ENCODE assay signal across 18 cellular contexts in the genomic region with DNA sequence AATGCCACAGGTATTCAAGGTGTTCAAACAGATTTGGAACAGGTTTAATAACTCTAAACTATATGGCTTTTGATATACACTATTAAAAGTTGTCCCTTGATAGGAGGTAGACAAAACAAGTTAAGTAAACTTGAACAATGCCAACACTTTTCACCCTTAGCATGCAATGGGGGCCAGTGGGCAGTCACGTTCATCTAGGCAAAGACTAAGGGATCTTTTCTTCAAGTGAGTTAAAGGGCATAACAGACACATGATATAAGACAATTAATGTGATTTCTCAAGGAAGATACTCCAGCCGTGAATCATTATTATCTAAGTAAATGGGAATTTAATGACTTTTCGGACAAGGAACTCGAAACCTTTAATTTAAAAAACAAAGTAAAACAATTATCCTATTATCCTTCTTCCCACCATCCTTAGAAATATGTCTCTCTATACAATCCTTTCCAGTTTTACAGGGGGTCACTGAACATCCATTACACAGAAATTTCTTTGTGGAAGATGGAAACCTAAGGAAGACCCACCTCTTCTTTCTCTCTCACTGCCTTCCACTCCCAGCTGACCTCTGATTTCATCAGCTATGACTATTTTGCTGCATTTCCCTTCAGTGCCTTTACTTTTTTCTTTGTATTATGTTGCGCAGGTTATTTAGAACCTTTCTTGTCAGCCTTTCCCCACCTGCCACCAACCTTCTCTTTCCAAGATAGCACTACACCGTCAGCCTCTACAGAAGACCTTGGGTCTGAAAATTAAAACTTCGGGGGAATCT. TPM values are rescaled to one million over a fixed set of nuclear protein-coding genes. Genes with fewer than 3 reads are reported as not detected.
DNase-seq lines count a peak whose midpoint lies in the region; ATAC-seq, FAIRE-seq and TF ChIP-seq lines count a peak whose summit lies in the region.
"Had no signal": no experiment of that assay in that cellular context is flagged by ENCODE, and none has a peak within 500 bp of the region (broad histone marks: within the 10 kb centered on the region; RNA-seq: fewer than 3 reads in every experiment).

No MANE protein-coding gene starts in this region.

- TF ChIP-seq CTCF in foreskin keratinocyte (conservative IDR thresholded peaks at IDR 0.05) = no peak
- no peak for TF ChIP-seq CTCF in osteocyte (IDR thresholded peaks at IDR 0.05)

- intact Hi-C loops in cardiac septum (cut with DNase I) = loop anchor here (5.0 to 10.0 kb wide), 4 partner anchors 88 to 358 kb away; partner anchors contain the start of gene IL1RAP

- ATAC-seq in foreskin keratinocyte = no peak
- no peak for ATAC-seq in activated naive CD4-positive, alpha-beta T cell treated with anti-CD3 and anti-CD28 coated beads, Interleukin-2, amount 50 U/mL, for 72 hours

- DNase-seq in RCC 7860 (ENCODE audit: low spot score) (peak; percentile 29), foreskin keratinocyte (no peak), osteocyte (ENCODE audit: extremely low spot score, unreplicated experiment) (no peak), NOMO-1 treated with dmso at 0.1 percent for 144 hours (lab: John Stamatoyannopoulos, UW; ENCODE audit: unreplicated experiment) (no peak), NCI-H1417 treated with DMSO at 0.1 percent for 48 hours (lab: John Stamatoyannopoulos, UW) (no peak), cardiac septum (ENCODE audit: low spot score) (no peak)
- DNase-seq in activated naive CD4-positive, alpha-beta T cell treated with anti-CD3 and anti-CD28 coated beads, Interleukin-2, amount 50 U/mL, for 72 hours (ENCODE audit: low spot score in 2 of 2) = no peak
- DNase-seq: activated CD4-positive, alpha-beta memory T cell treated with anti-CD3 and anti-CD28 coated beads, Interleukin-2, amount 10 ng/mL, durations not matched to agents 7 days and 5 days; activated naive CD4-positive, alpha-beta T cell treated with Interleukin-2 at 50 U/mL for 16 hours; cerebellar nuclear complex; GF-D8; HCEC 1CT; NCI-H1092; NCI-H510A; stimulated activated naive CD8-positive, alpha-beta T cell treated with anti-CD3 and anti-CD28 coated beads, Interleukin-15, amount 100 ng/mL, for 72 hours had no signal

- FAIRE-seq in RCC 7860 (lab: Jason Lieb, UNC) = no peak

- H3K4me1 Mint-ChIP-seq in osteocyte (ENCODE audit: unreplicated experiment) = peaks cover 58% of the 10 kb centered on the region

- no peaks in the 10 kb centered on the region for H3K27me3 ChIP-seq in foreskin keratinocyte

- no peaks in the 10 kb centered on the region for H3K9me3 Mint-ChIP-seq in osteocyte (ENCODE audit: unreplicated experiment)
- no peaks in the 10 kb centered on the region for H3K9me3 Mint-ChIP-seq in activated naive CD4-positive, alpha-beta T cell treated with anti-CD3 and anti-CD28 coated beads, Interleukin-2, amount 50 U/mL, for 72 hours
- H3K9me3 Mint-ChIP-seq: activated CD4-positive, alpha-beta memory T cell treated with anti-CD3 and anti-CD28 coated beads, Interleukin-2, amount 10 ng/mL, durations not matched to agents 7 days and 5 days; stimulated activated naive CD8-positive, alpha-beta T cell treated with anti-CD3 and anti-CD28 coated beads, Interleukin-15, amount 100 ng/mL, for 72 hours had no signal

- H3K36me3 ChIP-seq in ES-I3 (ENCODE audit: insufficient read depth, low read length) = no peaks in the 10 kb centered on the region

- H3K27ac Mint-ChIP-seq in osteocyte (ENCODE audit: unreplicated experiment) = peak overlapping the region; percentile 33
- peak overlapping the region in 1 of 2 donors; percentile 45 for H3K27ac Mint-ChIP-seq in activated naive CD4-positive, alpha-beta T cell treated with anti-CD3 and anti-CD28 coated beads, Interleukin-2, amount 50 U/mL, for 72 hours
- H3K27ac Mint-ChIP-seq: activated CD4-positive, alpha-beta memory T cell treated with anti-CD3 and anti-CD28 coated beads, Interleukin-2, amount 10 ng/mL, durations not matched to agents 7 days and 5 days; stimulated activated naive CD8-positive, alpha-beta T cell treated with anti-CD3 and anti-CD28 coated beads, Interleukin-15, amount 100 ng/mL, for 72 hours had no signal

- H3K4me3 Mint-ChIP-seq in osteocyte (ENCODE audit: unreplicated experiment) = peak overlapping the region; percentile 88
- H3K4me3 Mint-ChIP-seq: activated CD4-positive, alpha-beta memory T cell treated with anti-CD3 and anti-CD28 coated beads, Interleukin-2, amount 10 ng/mL, durations not matched to agents 7 days and 5 days had no signal

- H3K36me3 Mint-ChIP-seq in osteocyte (ENCODE audit: unreplicated experiment) = no peaks in the 10 kb centered on the region
- peaks cover 0 to 13% of the 10 kb centered on the region in 2 donors for H3K36me3 Mint-ChIP-seq in activated naive CD4-positive, alpha-beta T cell treated with anti-CD3 and anti-CD28 coated beads, Interleukin-2, amount 50 U/mL, for 72 hours

- H3K27me3 Mint-ChIP-seq in osteocyte (ENCODE audit: unreplicated experiment) = no peaks in the 10 kb centered on the region

- H3K9ac ChIP-seq in ES-I3 (ENCODE audit: low read depth, low read length) = 0 out of 2 replicates have a peak overlapping the region, but pooled peaks have one; percentile 6

- peaks cover 12% of the 10 kb centered on the region for H3K4me1 ChIP-seq in ES-I3 (ENCODE audit: insufficient read depth, low read length)
- peaks cover 12% of the 10 kb centered on the region for H3K4me1 ChIP-seq in foreskin keratinocyte

- H3K27ac ChIP-seq in foreskin keratinocyte = peak overlapping the region; percentile 89
- H3K27ac ChIP-seq: C4-2B, RWPE1 had no signal

- H3K9me3 ChIP-seq in ES-I3 (ENCODE audit: control insufficient read depth, insufficient read depth, low read length) = no peaks in the 10 kb centered on the region

RNA-seq across cellular contexts. Expression of gene CLDN1, which starts 1.5 kb away (rescaled TPM):
- total RNA-seq in foreskin keratinocyte (1.9 and 5.4 TPM in 2 replicates), osteocyte (41.4 and 43.8 TPM in 2 replicates), cardiac septum (0.57 TPM)
- polyA plus RNA-seq in foreskin keratinocyte = 0.99 and 3.0 TPM in 2 replicates
- total RNA-seq in activated naive CD4-positive, alpha-beta T cell treated with anti-CD3 and anti-CD28 coated beads, Interleukin-2, amount 50 U/mL, for 72 hours = 10 to 100 TPM in 1 of 2 donors, 1 to 10 TPM in 1; 1.4 to 11.4 TPM
- total RNA-seq: activated CD4-positive, alpha-beta memory T cell treated with anti-CD3 and anti-CD28 coated beads, Interleukin-2, amount 10 ng/mL, durations not matched to agents 7 days and 5 days had no signal
